In genomic region chr7:140262242-140262903, GRCh38 we compare ENCODE assay signal across 1 cellular context.
A peak's percentile ranks its signal among the peaks of the same experiment; 100 is the strongest.
TF ChIP-seq lines count a peak whose summit lies in the region.

No MANE protein-coding gene starts in this region.

TF ChIP-seq in HEK293, 187 proteins besides CTCF, POLR2A, EP300 and RAD21 (continued from another document):
- no peak for TF ChIP-seq TSHZ1 (tag by site-specific recombination; IDR thresholded peaks at IDR 0.05; ENCODE audit: borderline replicate concordance)
- no peak for TF ChIP-seq ZNF292 (tag by site-specific recombination; IDR thresholded peaks at IDR 0.05; ENCODE audit: borderline replicate concordance, low read depth)
- TF ChIP-seq ZNF274 (IDR thresholded peaks at IDR 0.05; ENCODE audit: low read length) = no peak
- no peak for TF ChIP-seq ZNF274 (tag by site-specific recombination; IDR thresholded peaks at IDR 0.05; ENCODE audit: borderline replicate concordance)
- no peak for TF ChIP-seq ZBTB21 (tag by site-specific recombination; IDR thresholded peaks at IDR 0.05)
- TF ChIP-seq ZFP41 (tag by site-specific recombination; IDR thresholded peaks at IDR 0.05; ENCODE audit: borderline replicate concordance) = no peak
- no peak for TF ChIP-seq ZNF280C (tag by site-specific recombination; IDR thresholded peaks at IDR 0.05)
- TF ChIP-seq ZNF580 (tag by site-specific recombination; IDR thresholded peaks at IDR 0.05) = no peak
- TF ChIP-seq ZNF366 (tag by site-specific recombination; conservative IDR thresholded peaks at IDR 0.05) = 0 out of 2 replicates have a peak, but pooled peaks have one; percentile 25
TF ChIP-seq in HEK293: peak in this region for 2.
